Comparison of ENCODE assay signal across 8 cellular contexts in the genomic region with DNA sequence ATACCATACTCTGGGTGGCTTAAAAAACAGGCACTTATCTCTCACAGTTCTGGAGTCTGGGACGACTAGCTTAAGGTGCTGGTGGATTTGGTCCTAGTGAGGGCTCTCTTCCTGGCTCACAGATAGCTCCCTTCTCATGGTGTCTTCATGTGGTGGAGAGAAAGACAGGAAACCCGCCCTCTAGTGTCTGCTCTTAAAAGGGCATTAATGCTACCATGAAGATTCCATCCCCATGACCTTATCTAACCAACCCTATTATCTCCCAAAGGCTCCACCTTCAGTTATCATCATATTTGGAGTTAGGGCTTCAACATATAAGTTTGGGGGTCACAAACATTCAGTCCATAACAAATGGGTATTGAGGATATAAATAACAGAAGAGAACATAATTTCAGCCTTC.
DNase-seq lines count a peak whose midpoint lies in the region; ATAC-seq lines count a peak whose summit lies in the region.

No MANE protein-coding gene starts in this region.

- peak; percentile 81 for DNase-seq in SK-MEL-5 (ENCODE audit: low read depth, low spot score)
- DNase-seq in left lobe of liver (ENCODE audit: low spot score), result no peak
- no peak for DNase-seq in activated CD4-positive, alpha-beta T cell treated with anti-CD3 and anti-CD28 coated beads for 1 hour
- no peak for DNase-seq in activated CD8-positive, alpha-beta memory T cell treated with anti-CD3 and anti-CD28 coated beads, Interleukin-2, amount 50 U/mL, for 4 hours
- no peak for DNase-seq in NCI-H128 (lab: John Stamatoyannopoulos, UW; ENCODE audit: unreplicated experiment)

- ATAC-seq in GM18861 (IDR thresholded peaks at IDR 0.05; ENCODE audit: unreplicated experiment) (peak; percentile 90), HG03025 (IDR thresholded peaks at IDR 0.05; ENCODE audit: low FRiP score, unreplicated experiment) (peak; percentile 87), left lobe of liver (peak; percentile 95), HG02588 (IDR thresholded peaks at IDR 0.05; ENCODE audit: unreplicated experiment) (no peak)

- in situ Hi-C loops in SK-MEL-5 (cut with HindIII; ENCODE audit: low pct_unique_long_range_greater_than_20kb, low sequenced_read_pairs), result no loop called here
